Comparison of ENCODE assay signal across 26 cellular contexts in genomic region chr10:20839910-20840309, GRCh38. TPM values are rescaled to one million over a fixed set of nuclear protein-coding genes. Genes with fewer than 3 reads are reported as not detected.
A peak's percentile ranks its signal among the peaks of the same experiment; 100 is the strongest.
DNase-seq lines count a peak whose midpoint lies in the region; ATAC-seq, FAIRE-seq and TF ChIP-seq lines count a peak whose summit lies in the region.
"Had no signal": no experiment of that assay in that cellular context is flagged by ENCODE, and none has a peak within 500 bp of the region (broad histone marks: within the 10 kb centered on the region; RNA-seq: fewer than 3 reads in every experiment).

No MANE protein-coding gene starts in this region.

- intact Hi-C loops in HepG2 (cut with micrococcal nuclease; ENCODE audit: unreplicated experiment) (no loop called here), right lobe of liver (cut with DNase I) (no loop called here), ascending aorta (cut with DNase I) (loop anchor here (10.0 kb wide), 1 partner anchor 1025 kb away; the partner anchor contains the start of gene PLXDC2)

- H3K9me3 ChIP-seq in HepG2 (ENCODE audit: low read length) (no peaks in the 10 kb centered on the region), right lobe of liver (no peaks in the 10 kb centered on the region), HEK293 (ENCODE audit: control insufficient read depth, insufficient read depth, low read depth, low read length) (no peaks in the 10 kb centered on the region), ascending aorta (peaks cover 5 to 8% of the 10 kb centered on the region in 2 donors)
- H3K9me3 ChIP-seq: BE2C had no signal

- H3K4me3 ChIP-seq in HepG2 (replicated peaks in 1 of 3; ENCODE audit: insufficient read depth in 1 of 3, low read depth in 2 of 3, low read length in 3 of 3) = no peak overlapping the region
- H3K4me3 ChIP-seq in right lobe of liver = no peak overlapping the region
- no peak overlapping the region for H3K4me3 ChIP-seq in HEK293 (ENCODE audit: low read depth, low read length)
- no peak overlapping the region for H3K4me3 ChIP-seq in ascending aorta
- H3K4me3 ChIP-seq: BLaER1, GM12878 had no signal

- H3K4me1 ChIP-seq in HepG2 (ENCODE audit: insufficient read depth, low read length) (no peaks in the 10 kb centered on the region), right lobe of liver (no peaks in the 10 kb centered on the region), HEK293 (ENCODE audit: control insufficient read depth, insufficient read depth, low read length) (no peaks in the 10 kb centered on the region), ascending aorta (peaks cover 0 to 3% of the 10 kb centered on the region in 2 donors)
- H3K4me1 ChIP-seq: BE2C, BLaER1 had no signal

- POLR2A ChIA-PET in HepG2 (lab: Yijun Ruan, JAX) = no interaction called here
- POLR2A ChIA-PET in HEK293 (lab: Yijun Ruan, JAX) = no interaction called here

- H2AFZ ChIP-seq in HepG2 (ENCODE audit: low read length) = no peak overlapping the region

- no peak for TF ChIP-seq RAD21 in HepG2 (CRISPR knock-in tag; IDR thresholded peaks at IDR 0.05)

- H3K79me2 ChIP-seq in HepG2 (ENCODE audit: insufficient read depth, low read length) = no peaks in the 10 kb centered on the region

- H3K27me3 ChIP-seq in HepG2 (ENCODE audit: control insufficient read depth in 1 of 2, insufficient read depth in 2 of 2, low read length in 2 of 2) (no peaks in the 10 kb centered on the region), right lobe of liver (no peaks in the 10 kb centered on the region), ascending aorta (no peaks in the 10 kb centered on the region)
- H3K27me3 ChIP-seq: BE2C, BLaER1 had no signal

- no peak for FAIRE-seq in HepG2 (lab: Jason Lieb, UNC)
- FAIRE-seq: A204.1, GM12878, GM12892, GM18507, GM19239 had no signal

- TF ChIP-seq CTCF in HepG2 (CRISPR knock-in tag; IDR thresholded peaks at IDR 0.05) = no peak
- no peak for TF ChIP-seq CTCF in right lobe of liver (IDR thresholded peaks at IDR 0.05)
- no peak for TF ChIP-seq CTCF in HEK293 (tag by site-specific recombination; IDR thresholded peaks at IDR 0.05)
- no peak for TF ChIP-seq CTCF in ascending aorta (IDR thresholded peaks at IDR 0.05)

- CTCF ChIA-PET in HepG2 (lab: Yijun Ruan, JAX; ENCODE audit: low intra/inter-chr PET ratio, low total read pairs) (no interaction called here), HEK293 (lab: Yijun Ruan, JAX) (no interaction called here)

- H3K27ac ChIP-seq in HepG2 (ENCODE audit: extremely low read length, insufficient read depth, low read length) (no peak overlapping the region), right lobe of liver (no peak overlapping the region), HEK293 (ENCODE audit: extremely low read depth, low read depth, low read length) (no peak overlapping the region), ascending aorta (no peak overlapping the region)
- H3K27ac ChIP-seq: BLaER1 had no signal

- H3K4me2 ChIP-seq in HepG2 (ENCODE audit: low read depth, low read length) = no peak overlapping the region
- H3K4me2 ChIP-seq: BLaER1 had no signal

- BruUV-seq in HepG2 (replicated peaks; lab: Mats Ljungman, UMichigan) = no TSS peak

- in situ Hi-C loops in HepG2 (cut with HindIII; ENCODE audit: extremely low pct_ligation_motif_present, low pct_unique_long_range_greater_than_20kb) = no loop called here

- no peaks in the 10 kb centered on the region for H4K20me1 ChIP-seq in HepG2 (ENCODE audit: insufficient read depth, low read length)
- H4K20me1 ChIP-seq: BLaER1 had no signal

- no peak overlapping the region for H3K9ac ChIP-seq in HepG2 (ENCODE audit: insufficient read depth, low read depth, low read length)
- H3K9ac ChIP-seq: BLaER1 had no signal

- ATAC-seq in HepG2 = no peak
- no peak for ATAC-seq in right lobe of liver
- ATAC-seq: GM12878 had no signal

- TF ChIP-seq EP300 in HepG2 (IDR thresholded peaks at IDR 0.05; ENCODE audit: low read depth in 2 of 2, low read length in 2 of 2) (no peak), HepG2 (CRISPR knock-in tag; IDR thresholded peaks at IDR 0.05; ENCODE audit: borderline replicate concordance) (no peak)

- DNase-seq in HepG2 (ENCODE audit: low spot score) (no peak), right lobe of liver (no peak), ascending aorta (ENCODE audit: low spot score in 2 of 2) (no peak), Kasumi-1 (lab: John Stamatoyannopoulos, UW) (no peak)
- DNase-seq: 8988T; ACHN; BE2C; C1 segment of cervical spinal cord; CD4-positive, alpha-beta memory T cell; CD4-positive, CD25-positive, alpha-beta regulatory T cell; CD8-positive, alpha-beta memory T cell; COR-L47; DMS 273 treated with DMSO at 0.1 percent for 48 hours; DMS153; DMS53; DMS79; DND-41; EL; GDM1 had no signal

- H3K36me3 ChIP-seq in HepG2 (replicated peaks in 1 of 2; ENCODE audit: control insufficient read depth in 1 of 2, insufficient read depth in 2 of 2, low read length in 2 of 2) (no peaks in the 10 kb centered on the region), right lobe of liver (no peaks in the 10 kb centered on the region), HEK293 (ENCODE audit: control insufficient read depth in 2 of 2, insufficient read depth in 1 of 2, low read length in 2 of 2) (peaks cover 0 to 3% of the 10 kb centered on the region in 2 experiments; a peak in 1 of 3 replicates), ascending aorta (no peaks in the 10 kb centered on the region)
- H3K36me3 ChIP-seq: BE2C, BLaER1 had no signal

- TF ChIP-seq POLR2A in HepG2 (IDR thresholded peaks at IDR 0.05; ENCODE audit: insufficient read depth in 1 of 2, low read depth in 2 of 2, low read length in 2 of 2) (no peak), right lobe of liver (IDR thresholded peaks at IDR 0.05) (no peak)

- 2% methylated on average over 3 of the region's 3 CpGs for WGBS in HepG2 (ENCODE audit: low lambda C conversion rate)
- 74% methylated on average over 3 of the region's 3 CpGs for WGBS in right lobe of liver (ENCODE audit: insufficient coverage, low coverage, low lambda C conversion rate, missing lambda C conversion rate)

TF ChIP-seq in HepG2, 621 proteins besides CTCF, POLR2A, EP300 and RAD21:
- no peak for TF ChIP-seq AGO1 (IDR thresholded peaks at IDR 0.05; ENCODE audit: low read depth, low read length, poor library complexity, severe bottlenecking)
- no peak for TF ChIP-seq ZFP36 (IDR thresholded peaks at IDR 0.05; ENCODE audit: borderline replicate concordance, low read depth, low read length, partially characterized antibody)
- TF ChIP-seq CREB1 (IDR thresholded peaks at IDR 0.05) = peak; percentile 82
- no peak for TF ChIP-seq CREB1 (CRISPR knock-in tag; IDR thresholded peaks at IDR 0.05)
- TF ChIP-seq ZNF614 (CRISPR knock-in tag; IDR thresholded peaks at IDR 0.05; ENCODE audit: borderline replicate concordance) = no peak
- no peak for TF ChIP-seq XBP1 (CRISPR knock-in tag; IDR thresholded peaks at IDR 0.05)
- TF ChIP-seq ZNF549 (CRISPR knock-in tag; IDR thresholded peaks at IDR 0.05) = no peak
- TF ChIP-seq RBM22 (optimal IDR thresholded peaks at IDR 0.05; ENCODE audit: low read length) = no peak

TF ChIP-seq in HEK293, 187 proteins besides CTCF, POLR2A, EP300 and RAD21:
- TF ChIP-seq MZF1 (tag by site-specific recombination; IDR thresholded peaks at IDR 0.05; ENCODE audit: borderline replicate concordance) = no peak
- peak; percentile 60 for TF ChIP-seq ZNF513 (tag by site-specific recombination; IDR thresholded peaks at IDR 0.05)

RNA-seq across cellular contexts. Expression of gene NEBL, which starts 57.2 kb away (rescaled TPM):
- total RNA-seq in HepG2 (2016; rRNA removed; fragmentation: Illumina TruSeq; extraction: Trizol) (not detected in 2 replicates), right lobe of liver (1 to 10 TPM; 1.2 to 8.3 (median 2.4) TPM), ascending aorta (0.21 TPM)
- not detected in 2 replicates for total RNA-seq in HepG2 (2016; cell fraction: cytosol; rRNA removed; fragmentation: Illumina TruSeq; extraction: Trizol; ENCODE audit: low read depth)
- not detected in 2 replicates for total RNA-seq in HepG2 (2016; cell fraction: insoluble cytoplasmic fraction; rRNA removed; fragmentation: Illumina TruSeq; extraction: Trizol)
- not detected in 2 replicates for total RNA-seq in HepG2 (2016; cell fraction: membrane; rRNA removed; fragmentation: Illumina TruSeq; extraction: Trizol)
- total RNA-seq in HepG2 (2016; cell fraction: nucleus; rRNA removed; fragmentation: Illumina TruSeq; extraction: Trizol) = not detected in 2 replicates
- polyA plus RNA-seq in HepG2 (2011; rRNA removed) = not detected in 2 replicates
- polyA plus RNA-seq in HepG2 (2011; cell fraction: cytosol; rRNA removed) = not detected in 2 replicates
- polyA plus RNA-seq in HepG2 (2011; cell fraction: nucleus; rRNA removed) = not detected in 2 replicates
- not detected in 2 replicates for polyA plus RNA-seq in HepG2 (2012)
- polyA plus RNA-seq in HepG2 (2016; cell fraction: cytosol; fragmentation: Illumina TruSeq; extraction: Trizol; ENCODE audit: low read depth) = not detected in 2 replicates
- polyA plus RNA-seq in HepG2 (2016; cell fraction: insoluble cytoplasmic fraction; fragmentation: Illumina TruSeq; extraction: Trizol; ENCODE audit: low read depth) = not detected in 2 replicates
- not detected in 2 replicates for polyA plus RNA-seq in HepG2 (2016; cell fraction: membrane; fragmentation: Illumina TruSeq; extraction: Trizol; ENCODE audit: low read depth)
- not detected in 2 replicates for polyA plus RNA-seq in HepG2 (2016; cell fraction: nucleus; fragmentation: Illumina TruSeq; extraction: Trizol; ENCODE audit: insufficient read depth, low read depth)
- polyA minus RNA-seq in HepG2 (2011; rRNA and poly(A)+ RNA removed; ENCODE audit: low replicate concordance) = 0.40 TPM in 1 of 2 replicates, not detected in the other
- polyA minus RNA-seq in HepG2 (2011; cell fraction: cytosol; rRNA and poly(A)+ RNA removed) = not detected in 2 replicates
- 0.25 TPM in 1 of 2 replicates, not detected in the other for polyA minus RNA-seq in HepG2 (2011; cell fraction: nucleus; rRNA and poly(A)+ RNA removed)
- total RNA-seq: CD4-positive, alpha-beta memory T cell had no signal
- polyA plus RNA-seq: CD4-positive, alpha-beta memory T cell; CD8-positive, alpha-beta memory T cell had no signal

Comparison
In these comparisons a context has a peak if more than half of its experiments do, and no peak if none do; other contexts are left out.
1. Of the 63 proteins assayed by ChIP-seq in both HepG2 and HEK293: peak only in HepG2: none; only in HEK293: ZNF513; in both: none; in neither: 62.